In the genomic region with DNA sequence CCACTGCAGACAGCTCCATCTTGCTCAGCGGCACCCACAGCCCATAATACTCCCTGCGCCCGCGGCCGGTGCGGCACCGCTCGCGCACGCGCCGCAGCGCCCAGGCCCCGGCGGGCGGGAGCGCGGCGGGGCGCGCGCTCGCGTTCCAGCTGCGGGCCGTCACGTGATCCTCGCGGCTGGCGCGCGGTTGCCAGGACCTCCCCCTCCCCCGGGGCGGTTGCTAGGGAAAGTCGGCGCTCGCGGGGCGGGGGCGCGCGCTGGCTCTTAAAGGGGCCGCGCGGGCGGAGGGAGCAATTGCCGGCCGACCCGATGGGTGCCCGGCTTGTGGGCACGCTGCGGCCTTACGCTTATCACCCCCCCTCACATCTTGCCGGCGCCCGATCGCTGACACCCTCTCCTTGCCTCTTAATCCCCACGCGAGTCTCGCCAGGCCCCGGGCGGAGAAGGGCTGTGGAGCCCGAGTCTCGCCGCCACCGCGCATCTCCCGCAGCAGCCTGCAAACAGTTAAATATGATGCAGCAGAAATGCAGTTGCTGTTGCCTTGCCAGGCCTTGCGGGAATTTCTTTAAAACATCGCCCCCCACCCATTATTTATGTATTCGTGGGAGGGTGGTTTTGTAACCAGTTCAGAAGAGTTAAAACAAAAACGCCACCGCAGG, we compare ENCODE assay signal across 8 cellular contexts. TPM values are rescaled to one million over a fixed set of nuclear protein-coding genes. Genes with fewer than 3 reads are reported as not detected.
DNase-seq lines count a peak whose midpoint lies in the region; TF ChIP-seq lines count a peak whose summit lies in the region.

A gene (minus strand): TSS at position 45 of the 659 bp plus-strand sequence. CDS start 26 bp downstream, at position 19.

- H3K4me1 Mint-ChIP-seq in neural crest cell = peaks cover 30% of the 10 kb centered on the region

- peak within 1 kb of the TSS; percentile 96 for H3K4me3 Mint-ChIP-seq in neural crest cell

- DNase-seq in ELR (ENCODE audit: low read depth) (peak; percentile 92), HEK293T (ENCODE audit: extremely low spot score) (peak; percentile 99), NAMALWA (ENCODE audit: low spot score) (peak; percentile 91), SJSA1 (ENCODE audit: low read depth in 1 of 2, low spot score in 2 of 2) (peak; percentile 94), foreskin fibroblast (peak; percentile 95 to 99), neural crest cell (ENCODE audit: low read depth, low spot score) (peak; percentile 98), stomach (peak; percentile 97)
- peak; percentile 93 for DNase-seq in activated gamma-delta T cell treated with anti-CD3 and anti-CD28 coated beads, Interleukin-2, amount 50 U/mL, for 16 hours (ENCODE audit: low read depth)

- intact Hi-C loops in stomach (cut with DNase I; ENCODE audit: low total_unique reads) = no loop called here

- H3K27ac ChIP-seq in SJSA1 = no peak within 1 kb of the TSS
- peak within 1 kb of the TSS; percentile 89 to 96 (median 92) for H3K27ac ChIP-seq in stomach

- peak within 1 kb of the TSS; percentile 99 for H3K27ac Mint-ChIP-seq in neural crest cell (ENCODE audit: unreplicated experiment)

- H3K9me3 ChIP-seq in SJSA1 (replicated peaks) (no peaks in the 10 kb centered on the region), stomach (no peaks in the 10 kb centered on the region)

- H3K36me3 ChIP-seq in SJSA1 = peaks cover 29% of the 10 kb centered on the region
- H3K36me3 ChIP-seq in stomach = peaks cover 6 to 22% (median 21%) of the 10 kb centered on the region in 4 donors

- H3K4me1 ChIP-seq in SJSA1 (replicated peaks) = peaks cover 16% of the 10 kb centered on the region
- H3K4me1 ChIP-seq in stomach = peaks cover 35 to 59% (median 43%) of the 10 kb centered on the region in 4 donors

- H3K27me3 Mint-ChIP-seq in neural crest cell (ENCODE audit: low read depth) = peaks cover 13% of the 10 kb centered on the region

- H3K27me3 ChIP-seq in SJSA1 (replicated peaks) (no peaks in the 10 kb centered on the region; the same call in 1 of the 2 replicates), stomach (no peaks in the 10 kb centered on the region)

- no peaks in the 10 kb centered on the region for H3K36me3 Mint-ChIP-seq in neural crest cell (ENCODE audit: low read depth)

- TF ChIP-seq EP300 in stomach (IDR thresholded peaks at IDR 0.05) = no peak

- POLR2A ChIA-PET in HEK293T (lab: Yijun Ruan, JAX) = interaction anchor here (0.7 to 1.6 kb wide), 12 partner anchors 10 to 445 kb away, joined by 3 to 6 read pairs (median 3); no protein-coding TSS in a partner anchor

- 0% methylated on average over 29 to 73 of the region's 73 CpGs for WGBS in stomach, 5 donors

- H3K9me3 Mint-ChIP-seq in neural crest cell = no peaks in the 10 kb centered on the region

- H3K4me3 ChIP-seq in SJSA1 = peak within 1 kb of the TSS; percentile 80
- H3K4me3 ChIP-seq in foreskin fibroblast (ENCODE audit: low read depth in 1 of 2, low read length in 2 of 2) = peak within 1 kb of the TSS; percentile 65 to 72
- peak within 1 kb of the TSS; percentile 58 to 88 (median 82) for H3K4me3 ChIP-seq in stomach

- CTCF ChIA-PET in HEK293T (lab: Yijun Ruan, JAX) = no interaction called here

- TF ChIP-seq CTCF in foreskin fibroblast (IDR thresholded peaks at IDR 0.05; ENCODE audit: low read depth, low read length) (no peak), neural crest cell (conservative IDR thresholded peaks at IDR 0.05) (no peak), stomach (IDR thresholded peaks at IDR 0.05) (no peak)

- TF ChIP-seq POLR2A in stomach (IDR thresholded peaks at IDR 0.05) = no peak

TF ChIP-seq in HEK293T, 16 proteins besides CTCF, POLR2A, EP300 and RAD21:
- TF ChIP-seq FOXA1 (IDR thresholded peaks at IDR 0.05) (no peak), FOXK2 (IDR thresholded peaks at IDR 0.05) (no peak), LEF1 (IDR thresholded peaks at IDR 0.05; ENCODE audit: borderline replicate concordance) (0 out of 2 replicates have a peak, but pooled peaks have one; percentile 8), BHLHE40 (IDR thresholded peaks at IDR 0.05; ENCODE audit: borderline replicate concordance) (no peak), ARNT (IDR thresholded peaks at IDR 0.05) (0 out of 2 replicates have a peak, but pooled peaks have one; percentile 40), FOXM1 (IDR thresholded peaks at IDR 0.05; ENCODE audit: borderline replicate concordance) (peak; percentile 18), CTBP1 (IDR thresholded peaks at IDR 0.05; ENCODE audit: borderline replicate concordance) (peak; percentile 51; the same call in 1 of the 2 replicates)

RNA-seq across cellular contexts. Expression of the gene that starts here (rescaled TPM):
- total RNA-seq in SJSA1 (2014; rRNA removed; shearing (Covaris generic)) = 22.6 and 28.5 TPM in 2 replicates
- total RNA-seq in neural crest cell (45.8 and 48.2 TPM in 2 replicates), stomach (10 to 100 TPM; 15.4 to 46.0 (median 32.9) TPM)
- polyA plus RNA-seq in stomach = 10 to 100 TPM in 2 of 3 donors, 1 to 10 TPM in 1; 8.9 to 20.3 (median 14.6) TPM
